ENCODE assay signal across 9 cellular contexts in the genomic region with DNA sequence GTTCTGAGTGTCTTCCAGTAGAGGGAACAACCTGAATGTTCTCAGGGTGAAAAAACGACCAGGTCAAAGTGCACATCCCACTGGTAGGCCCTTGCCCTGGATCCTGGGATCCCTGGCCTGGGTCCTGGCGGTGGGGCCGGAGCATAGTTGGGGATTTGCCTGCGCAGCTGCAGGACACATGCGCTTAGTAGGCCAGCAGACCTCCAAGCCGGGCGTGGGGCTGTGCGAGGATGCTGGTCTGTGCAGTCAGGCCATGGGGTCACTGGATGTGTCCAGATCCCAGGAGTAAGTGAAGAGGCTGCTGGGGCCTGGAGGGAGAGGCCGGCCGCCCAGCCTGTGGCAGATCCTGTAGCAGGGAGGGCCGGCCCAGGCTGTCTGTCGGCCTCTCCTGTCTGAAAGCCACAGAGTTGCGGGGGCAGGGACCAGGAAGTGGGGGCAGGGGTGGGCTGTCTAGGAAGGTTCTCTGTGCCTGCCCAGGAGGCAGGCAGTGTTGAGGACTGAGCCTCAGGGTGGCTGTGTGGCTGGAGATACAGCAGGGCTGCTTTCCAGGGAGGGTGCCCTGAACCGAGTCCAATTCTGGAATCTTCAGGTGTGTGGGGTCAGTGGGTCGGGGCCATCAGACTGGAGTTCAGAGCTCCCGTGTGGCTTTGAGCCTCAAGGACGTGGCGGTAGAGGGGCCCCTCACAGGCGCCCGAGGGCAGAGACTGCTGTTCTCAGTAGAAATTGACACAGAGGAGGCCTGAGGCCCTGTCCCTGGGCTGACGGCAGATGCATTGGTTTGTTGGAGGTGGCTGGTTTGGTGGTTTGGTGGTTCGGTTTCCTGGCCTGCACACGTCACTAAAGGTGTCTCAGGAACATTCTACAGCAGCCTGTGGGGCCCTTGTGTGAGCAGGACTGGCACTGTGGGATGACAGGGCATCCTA. TPM values are rescaled to one million over a fixed set of nuclear protein-coding genes. Genes with fewer than 3 reads are reported as not detected.
DNase-seq lines count a peak whose midpoint lies in the region; ATAC-seq and TF ChIP-seq lines count a peak whose summit lies in the region.
"Had no signal": no experiment of that assay in that cellular context is flagged by ENCODE, and none has a peak within 500 bp of the region (broad histone marks: within the 10 kb centered on the region; RNA-seq: fewer than 3 reads in every experiment).

No MANE protein-coding gene starts in this region.

- TF ChIP-seq CTCF in endodermal cell (conservative IDR thresholded peaks at IDR 0.05) (no peak), foreskin fibroblast (IDR thresholded peaks at IDR 0.05; ENCODE audit: low read depth, low read length) (no peak), brain microvascular endothelial cell (IDR thresholded peaks at IDR 0.05; ENCODE audit: low read depth, low read length, missing control alignments) (no peak)

- H3K4me3 ChIP-seq in endodermal cell (ENCODE audit: low read length) = no peak overlapping the region
- H3K4me3 ChIP-seq in foreskin fibroblast (ENCODE audit: low read depth in 1 of 2, low read length in 2 of 2) = no peak overlapping the region
- H3K4me3 ChIP-seq in brain microvascular endothelial cell (ENCODE audit: low read depth, low read length) = no peak overlapping the region
- H3K4me3 ChIP-seq: SJSA1 had no signal

- no peaks in the 10 kb centered on the region for H3K4me1 ChIP-seq in endodermal cell (ENCODE audit: control insufficient read depth, insufficient read depth, low read length)
- H3K4me1 ChIP-seq: SJSA1 had no signal

- no peaks in the 10 kb centered on the region for H3K9me3 ChIP-seq in endodermal cell (ENCODE audit: control insufficient read depth, low read length)
- H3K9me3 ChIP-seq: SJSA1 had no signal

- no peak for ATAC-seq in HG03521 (IDR thresholded peaks at IDR 0.05; ENCODE audit: unreplicated experiment)

- H3K27ac ChIP-seq in endodermal cell (ENCODE audit: low read depth, low read length) (peak overlapping the region; percentile 22), brain microvascular endothelial cell (no peak overlapping the region)
- H3K27ac ChIP-seq: SJSA1 had no signal

- H3K9me3 Mint-ChIP-seq in endodermal cell = no peaks in the 10 kb centered on the region

- H3K27me3 ChIP-seq in endodermal cell (ENCODE audit: control insufficient read depth, insufficient read depth, low read length, poor library complexity, severe bottlenecking) (no peaks in the 10 kb centered on the region), brain microvascular endothelial cell (replicated peaks) (no peaks in the 10 kb centered on the region)
- H3K27me3 ChIP-seq: SJSA1 had no signal

- H3K36me3 Mint-ChIP-seq in endodermal cell (ENCODE audit: low read depth) = peaks cover 30% of the 10 kb centered on the region

- no peaks in the 10 kb centered on the region for H3K27me3 Mint-ChIP-seq in endodermal cell (ENCODE audit: insufficient read depth)

- 87 to 91% methylated on average over 9 to 23 of the region's 23 CpGs for WGBS in endodermal cell (ENCODE audit: insufficient coverage in 1 of 2, insufficient read length in 1 of 2), 2 experiments

- no peak overlapping the region for H3K4me3 Mint-ChIP-seq in endodermal cell

- H3K36me3 ChIP-seq in endodermal cell (ENCODE audit: control insufficient read depth, insufficient read depth, low read length) (peaks cover 41% of the 10 kb centered on the region), brain microvascular endothelial cell (replicated peaks) (peaks cover 31% of the 10 kb centered on the region)

- peak overlapping the region; percentile 61 for H3K27ac Mint-ChIP-seq in endodermal cell

- DNase-seq in KBM-7 = peak; percentile 70
- DNase-seq in activated CD4-positive, alpha-beta T cell treated with anti-CD3 and anti-CD28 coated beads, Interleukin-2, amount 50 U/mL, for 1 hour = peak; percentile 65
- peak; percentile 61 for DNase-seq in endodermal cell
- peak; percentile 62 for DNase-seq in stimulated activated CD4-positive, alpha-beta T cell treated with anti-CD3 and anti-CD28 coated beads, Interleukin-4, amount 100 ng/mL, for 24 hours
- no peak for DNase-seq in foreskin fibroblast
- DNase-seq in brain microvascular endothelial cell = no peak
- no peak for DNase-seq in GM19240 (ENCODE audit: insufficient read length, low spot score)

- no peaks in the 10 kb centered on the region for H3K4me1 Mint-ChIP-seq in endodermal cell

- H3K9ac ChIP-seq in endodermal cell (ENCODE audit: extremely low read depth, low read length, poor library complexity, severe bottlenecking) = no peak overlapping the region

- in situ Hi-C loops in KBM-7 (cut with MboI; ENCODE audit: low pct_unique_long_range_greater_than_20kb, low sequenced_read_pairs) (no loop called here), brain microvascular endothelial cell (cut with HindIII; ENCODE audit: low pct_ligation_motif_present, low sequenced_read_pairs) (no loop called here)

RNA-seq across cellular contexts. Expression of gene NUDT16L1, which starts 17.2 kb away (rescaled TPM):
- 10 to 100 TPM; 38.6 to 40.7 TPM for total RNA-seq in endodermal cell
- polyA plus RNA-seq in endodermal cell (2013, experiment 1 of 2) = 36.4 TPM
- 33.5 TPM for polyA plus RNA-seq in endodermal cell (2013, experiment 2 of 2)

RNA-seq across cellular contexts. Expression of gene MGRN1, which starts 51.5 kb away (rescaled TPM):
- total RNA-seq in endodermal cell = 10 to 100 TPM; 66.9 to 71.4 TPM
- polyA plus RNA-seq in endodermal cell (2013, experiment 1 of 2) = 52.3 TPM
- 45.0 TPM for polyA plus RNA-seq in endodermal cell (2013, experiment 2 of 2)

RNA-seq across cellular contexts. Expression of gene ANKS3, which starts 57.9 kb away (rescaled TPM):
- total RNA-seq in endodermal cell = 10 to 100 TPM; 32.4 to 41.0 TPM
- 20.9 TPM for polyA plus RNA-seq in endodermal cell (2013, experiment 1 of 2)
- polyA plus RNA-seq in endodermal cell (2013, experiment 2 of 2) = 19.6 TPM

RNA-seq across cellular contexts. Expression of gene DNAAF8, which starts 58.2 kb away (rescaled TPM):
- total RNA-seq in endodermal cell = under 1 TPM; 0.35 to 0.64 TPM
- 0.82 TPM for polyA plus RNA-seq in endodermal cell (2013, experiment 1 of 2)
- polyA plus RNA-seq in endodermal cell (2013, experiment 2 of 2) = 1.2 TPM

Comparison
In these comparisons a context has a peak if more than half of its experiments do, and no peak if none do; other contexts are left out.
1. DNase-seq: peak in KBM-7 (single experiment), activated CD4-positive, alpha-beta T cell treated with anti-CD3 and anti-CD28 coated beads, Interleukin-2, amount 50 U/mL, for 1 hour (single experiment), endodermal cell (single experiment) and stimulated activated CD4-positive, alpha-beta T cell treated with anti-CD3 and anti-CD28 coated beads, Interleukin-4, amount 100 ng/mL, for 24 hours (single experiment); none in foreskin fibroblast (0 of 2), brain microvascular endothelial cell (single experiment) and GM19240 (single experiment).